8 cellular contexts compared by ENCODE assay signal in the genomic region with DNA sequence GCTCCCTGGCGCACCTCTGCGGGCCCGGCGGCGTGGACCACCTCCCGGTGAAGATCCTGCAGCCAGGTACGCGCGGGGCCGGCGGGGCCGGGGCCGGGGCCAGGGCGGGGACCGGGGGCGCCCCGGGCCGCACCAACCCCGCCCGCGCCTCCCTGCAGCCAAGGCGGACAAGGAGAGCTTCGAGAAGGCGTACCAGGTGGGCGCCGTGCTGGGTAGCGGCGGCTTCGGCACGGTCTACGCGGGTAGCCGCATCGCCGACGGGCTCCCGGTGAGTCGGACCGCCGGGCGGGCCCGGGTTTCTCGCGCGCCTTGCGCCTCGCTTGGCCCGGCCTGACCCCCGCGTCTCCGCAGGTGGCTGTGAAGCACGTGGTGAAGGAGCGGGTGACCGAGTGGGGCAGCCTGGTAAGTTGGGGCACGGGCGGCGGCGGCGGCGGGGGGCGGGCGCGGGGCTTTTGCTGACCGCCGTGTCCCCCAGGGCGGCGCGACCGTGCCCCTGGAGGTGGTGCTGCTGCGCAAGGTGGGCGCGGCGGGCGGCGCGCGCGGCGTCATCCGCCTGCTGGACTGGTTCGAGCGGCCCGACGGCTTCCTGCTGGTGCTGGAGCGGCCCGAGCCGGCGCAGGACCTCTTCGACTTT. TPM values are rescaled to one million over a fixed set of nuclear protein-coding genes. Genes with fewer than 3 reads are reported as not detected.
DNase-seq lines count a peak whose midpoint lies in the region.

No MANE protein-coding gene starts in this region.

- DNase-seq in NCI-H748 (lab: John Stamatoyannopoulos, UW; ENCODE audit: unreplicated experiment) (peak; percentile 68), NCI-H748 treated with DMSO at 0.1 percent for 48 hours (lab: John Stamatoyannopoulos, UW) (no peak), lung microvascular endothelial cell (ENCODE audit: low read depth in 2 of 2) (peak; percentile 66 to 71), SHP77 treated with DMSO at 0.1 percent for 48 hours (lab: John Stamatoyannopoulos, UW) (no peak), NCI-H187 treated with DMSO at 0.1 percent for 48 hours (lab: John Stamatoyannopoulos, UW) (no peak)

- H3K4me3 Mint-ChIP-seq in T-helper 1 cell treated with Interleukin-12 subunit alpha and Interleukin-12 subunit beta and Interleukin-4 antibody, amounts not matched to agents 30 μg/mL and 1 μg/mL, for 36 hours = peak overlapping the region; percentile 88
- H3K4me3 Mint-ChIP-seq in dendritic cell treated with granulocyte-macrophage colony-stimulating factor and Interleukin-4, amounts not matched to agents 40 ng/mL and 50 ng/mL, for 4 days = peak overlapping the region; percentile 99

- peaks cover 19% of the 10 kb centered on the region for H3K4me1 Mint-ChIP-seq in T-helper 1 cell treated with Interleukin-12 subunit alpha and Interleukin-12 subunit beta and Interleukin-4 antibody, amounts not matched to agents 30 μg/mL and 1 μg/mL, for 36 hours (ENCODE audit: low read depth)
- peaks cover 67% of the 10 kb centered on the region for H3K4me1 Mint-ChIP-seq in dendritic cell treated with granulocyte-macrophage colony-stimulating factor and Interleukin-4, amounts not matched to agents 40 ng/mL and 50 ng/mL, for 4 days (ENCODE audit: low read depth)

- peak overlapping the region; percentile 90 for H3K27ac Mint-ChIP-seq in T-helper 1 cell treated with Interleukin-12 subunit alpha and Interleukin-12 subunit beta and Interleukin-4 antibody, amounts not matched to agents 30 μg/mL and 1 μg/mL, for 36 hours
- peak overlapping the region; percentile 97 for H3K27ac Mint-ChIP-seq in dendritic cell treated with granulocyte-macrophage colony-stimulating factor and Interleukin-4, amounts not matched to agents 40 ng/mL and 50 ng/mL, for 4 days

- no peaks in the 10 kb centered on the region for H3K27me3 Mint-ChIP-seq in T-helper 1 cell treated with Interleukin-12 subunit alpha and Interleukin-12 subunit beta and Interleukin-4 antibody, amounts not matched to agents 30 μg/mL and 1 μg/mL, for 36 hours (ENCODE audit: low read depth)
- no peaks in the 10 kb centered on the region for H3K27me3 Mint-ChIP-seq in dendritic cell treated with granulocyte-macrophage colony-stimulating factor and Interleukin-4, amounts not matched to agents 40 ng/mL and 50 ng/mL, for 4 days

- intact Hi-C loops in dendritic cell treated with granulocyte-macrophage colony-stimulating factor and Interleukin-4, amounts not matched to agents 40 ng/mL and 50 ng/mL, for 4 days (cut with micrococcal nuclease) = loop anchor here (1.0 kb wide), 2 partner anchors 25 to 30 kb away; no protein-coding TSS in a partner anchor

- H3K9me3 Mint-ChIP-seq in T-helper 1 cell treated with Interleukin-12 subunit alpha and Interleukin-12 subunit beta and Interleukin-4 antibody, amounts not matched to agents 30 μg/mL and 1 μg/mL, for 36 hours = no peaks in the 10 kb centered on the region
- no peaks in the 10 kb centered on the region for H3K9me3 Mint-ChIP-seq in dendritic cell treated with granulocyte-macrophage colony-stimulating factor and Interleukin-4, amounts not matched to agents 40 ng/mL and 50 ng/mL, for 4 days

- H3K27ac ChIP-seq in temporal lobe (ENCODE audit: low read depth, low read length) = peak overlapping the region; percentile 88

- H3K36me3 Mint-ChIP-seq in T-helper 1 cell treated with Interleukin-12 subunit alpha and Interleukin-12 subunit beta and Interleukin-4 antibody, amounts not matched to agents 30 μg/mL and 1 μg/mL, for 36 hours (ENCODE audit: low read depth) = peaks cover 22% of the 10 kb centered on the region
- peaks cover 51% of the 10 kb centered on the region for H3K36me3 Mint-ChIP-seq in dendritic cell treated with granulocyte-macrophage colony-stimulating factor and Interleukin-4, amounts not matched to agents 40 ng/mL and 50 ng/mL, for 4 days (ENCODE audit: low read depth)

RNA-seq across cellular contexts. Expression of a gene that starts 0.5 kb away (rescaled TPM):
- 156 and 396 TPM in 2 replicates for total RNA-seq in lung microvascular endothelial cell
- total RNA-seq in temporal lobe = 8.9 TPM

RNA-seq across cellular contexts. Expression of a gene that starts 42.6 kb away (rescaled TPM):
- total RNA-seq in lung microvascular endothelial cell = 40.3 and 45.2 TPM in 2 replicates
- total RNA-seq in temporal lobe = 8.6 TPM

RNA-seq across cellular contexts. Expression of a gene that starts 42.8 kb away (rescaled TPM):
- total RNA-seq in lung microvascular endothelial cell (9.4 and 13.5 TPM in 2 replicates), temporal lobe (5.4 TPM)

RNA-seq across cellular contexts. Expression of a gene that starts 51.5 kb away (rescaled TPM):
- total RNA-seq in lung microvascular endothelial cell (under 0.01 TPM in 1 of 2 replicates, not detected in the other), temporal lobe (0.25 TPM)

Comparison
In these comparisons a context has a peak if more than half of its experiments do, and no peak if none do; other contexts are left out.
1. DNase-seq: peak in NCI-H748 (single experiment) and lung microvascular endothelial cell (2 of 2); none in NCI-H748 treated with DMSO at 0.1 percent for 48 hours (single experiment), SHP77 treated with DMSO at 0.1 percent for 48 hours (single experiment) and NCI-H187 treated with DMSO at 0.1 percent for 48 hours (single experiment).
2. RNA of a gene that starts 0.5 kb away (total RNA-seq): 156 to 396 TPM in lung microvascular endothelial cell; 8.9 TPM in temporal lobe (single experiment); every median in the first group is over 10 times any median in the second.